Comparison of ENCODE assay signal across 8 cellular contexts in genomic region chr5:81972496-81972791, GRCh38. TPM values are rescaled to one million over a fixed set of nuclear protein-coding genes. Genes with fewer than 3 reads are reported as not detected.
DNase-seq lines count a peak whose midpoint lies in the region; ATAC-seq and TF ChIP-seq lines count a peak whose summit lies in the region.

No MANE protein-coding gene starts in this region.

- no peaks in the 10 kb centered on the region for H3K9me3 ChIP-seq in mononuclear cell (ENCODE audit: low read depth, low read length)

- H3K27me3 ChIP-seq in GM06990 (replicated peaks; ENCODE audit: control insufficient read depth, insufficient read depth, low read length) (no peaks in the 10 kb centered on the region), mononuclear cell (ENCODE audit: insufficient read depth, low read length) (no peaks in the 10 kb centered on the region)

- in situ Hi-C loops in astrocyte of the spinal cord (cut with HindIII; ENCODE audit: low sequenced_read_pairs), result no loop called here

- DNase-seq in GM06990 (ENCODE audit: extremely low read depth, insufficient read length) (no peak), astrocyte of the spinal cord (ENCODE audit: low read depth, low spot score) (no peak), GM19238 (ENCODE audit: insufficient read length, low spot score) (no peak), NCI-H1092 (lab: John Stamatoyannopoulos, UW) (no peak)

- no peaks in the 10 kb centered on the region for H3K36me3 ChIP-seq in GM06990 (ENCODE audit: control insufficient read depth, insufficient read depth, low read length)

- peak overlapping the region; percentile 85 for H3K4me3 ChIP-seq in GM06990 (replicated peaks; ENCODE audit: low read depth, low read length)
- peak overlapping the region; percentile 71 for H3K4me3 ChIP-seq in astrocyte of the spinal cord (ENCODE audit: low read depth, low read length)
- peak overlapping the region; percentile 78 for H3K4me3 ChIP-seq in mononuclear cell (ENCODE audit: low read length)

- ATAC-seq in HG03095 (IDR thresholded peaks at IDR 0.05; ENCODE audit: unreplicated experiment), result peak; percentile 38
- no peak for ATAC-seq in GM21786 (IDR thresholded peaks at IDR 0.05; ENCODE audit: unreplicated experiment)
- ATAC-seq in GM19455 (IDR thresholded peaks at IDR 0.05; ENCODE audit: unreplicated experiment), result no peak

- H3K4me1 ChIP-seq in mononuclear cell (ENCODE audit: insufficient read depth, low read length), result peaks cover 10% of the 10 kb centered on the region

- TF ChIP-seq CTCF in GM06990 (IDR thresholded peaks at IDR 0.05; ENCODE audit: insufficient read depth, low read length, poor library complexity, severe bottlenecking) (no peak), astrocyte of the spinal cord (IDR thresholded peaks at IDR 0.05; ENCODE audit: low read depth, low read length) (no peak)

RNA-seq across cellular contexts. Expression of gene ATG10, which starts 0.6 kb away (rescaled TPM):
- total RNA-seq in mononuclear cell, result 2.4 TPM
